Comparison of ENCODE assay signal across 8 cellular contexts in the genomic region with DNA sequence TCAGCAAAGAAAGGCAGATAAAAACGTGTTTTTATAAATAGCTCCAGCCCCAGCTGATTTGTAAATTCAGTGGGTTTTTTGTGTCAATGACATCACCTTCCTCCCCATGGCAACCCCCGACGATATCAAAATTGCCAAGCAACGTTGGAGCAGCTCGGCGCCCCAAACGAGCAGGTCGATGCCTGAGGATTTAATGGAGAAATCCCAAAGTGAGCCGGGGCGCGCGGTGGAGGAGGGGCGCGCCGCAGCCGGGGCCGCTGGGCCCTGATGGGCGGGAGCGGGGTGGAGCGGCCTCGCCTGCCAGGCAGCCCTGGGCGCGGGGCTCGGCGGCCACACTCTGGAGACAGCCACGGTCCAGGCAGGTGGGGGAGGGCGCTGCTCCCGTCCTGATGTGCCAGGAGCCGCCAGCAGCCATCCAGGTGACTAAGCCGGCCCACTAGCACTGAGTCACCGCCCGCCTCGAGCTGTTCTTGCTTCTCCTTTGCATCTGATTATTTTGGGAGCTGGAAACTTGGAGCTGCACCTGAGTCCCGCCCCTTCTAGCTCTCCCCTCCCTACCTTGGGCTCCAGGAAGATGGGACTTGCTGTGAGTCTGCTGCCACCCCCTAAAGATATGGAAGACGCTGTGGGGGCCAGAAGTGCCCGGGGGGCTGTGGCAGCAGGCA. TPM values are rescaled to one million over a fixed set of nuclear protein-coding genes. Genes with fewer than 3 reads are reported as not detected.
A peak's percentile ranks its signal among the peaks of the same experiment; 100 is the strongest.
DNase-seq lines count a peak whose midpoint lies in the region; ATAC-seq and TF ChIP-seq lines count a peak whose summit lies in the region.

Gene PAK6, plus strand, starts transcription at position 137 of the 665 bp plus-strand sequence. CDS start 25,723 bp downstream, outside the sequence.

- no peak within 1 kb of the TSS for H3K27ac Mint-ChIP-seq in activated CD8-positive, alpha-beta memory T cell treated with anti-CD3 and anti-CD28 coated beads, Interleukin-2, amount 10 ng/mL, durations not matched to agents 7 days and 5 days

- H3K4me3 Mint-ChIP-seq in activated CD8-positive, alpha-beta memory T cell treated with anti-CD3 and anti-CD28 coated beads, Interleukin-2, amount 10 ng/mL, durations not matched to agents 7 days and 5 days = no peak within 1 kb of the TSS

- no peak for TF ChIP-seq CTCF in GM06990 (IDR thresholded peaks at IDR 0.05; ENCODE audit: insufficient read depth, low read length, poor library complexity, severe bottlenecking)
- no peak for TF ChIP-seq CTCF in fibroblast of pulmonary artery (IDR thresholded peaks at IDR 0.05; ENCODE audit: low read length, missing control alignments)
- TF ChIP-seq CTCF in neural cell (IDR thresholded peaks at IDR 0.05; ENCODE audit: poor library complexity, severe bottlenecking) = no peak

- H3K79me2 ChIP-seq in neural cell (replicated peaks; ENCODE audit: insufficient read depth, low read length) = no peaks in the 10 kb centered on the region

- TF ChIP-seq RAD21 in neural cell (conservative IDR thresholded peaks at IDR 0.05) = peak; percentile 41

- no peaks in the 10 kb centered on the region for H3K36me3 ChIP-seq in GM06990 (ENCODE audit: control insufficient read depth, insufficient read depth, low read length)
- no peaks in the 10 kb centered on the region for H3K36me3 ChIP-seq in neural cell (ENCODE audit: insufficient read depth, low read length)

- CTCF ChIA-PET in activated CD8-positive, alpha-beta memory T cell treated with anti-CD3 and anti-CD28 coated beads, Interleukin-2, amount 10 ng/mL, durations not matched to agents 7 days and 5 days (lab: Charles Lee) = interaction anchor here (1.3 to 4.3 kb wide), 5 partner anchors 10 to 99 kb away, joined by 4 to 25 read pairs (median 7); no protein-coding TSS in a partner anchor

- peak within 1 kb of the TSS; percentile 97 for H3K4me2 ChIP-seq in neural cell (ENCODE audit: low read length)

- no peaks in the 10 kb centered on the region for H4K20me1 ChIP-seq in neural cell (ENCODE audit: insufficient read depth)

- H3K27me3 ChIP-seq in GM06990 (replicated peaks; ENCODE audit: control insufficient read depth, insufficient read depth, low read length) = no peaks in the 10 kb centered on the region
- no peaks in the 10 kb centered on the region for H3K27me3 ChIP-seq in neural cell (ENCODE audit: insufficient read depth, low read depth, low read length)

- no peaks in the 10 kb centered on the region for H3K9me3 ChIP-seq in neural cell (ENCODE audit: low read length)

- peak within 1 kb of the TSS; percentile 76 for H3K9ac ChIP-seq in neural cell (ENCODE audit: low read length)

- H3K9me3 Mint-ChIP-seq in activated CD8-positive, alpha-beta memory T cell treated with anti-CD3 and anti-CD28 coated beads, Interleukin-2, amount 10 ng/mL, durations not matched to agents 7 days and 5 days (ENCODE audit: low read depth) = no peaks in the 10 kb centered on the region

- peaks cover 28% of the 10 kb centered on the region for H3K27me3 Mint-ChIP-seq in activated CD8-positive, alpha-beta memory T cell treated with anti-CD3 and anti-CD28 coated beads, Interleukin-2, amount 10 ng/mL, durations not matched to agents 7 days and 5 days

- peak within 1 kb of the TSS; percentile 46 for H2AFZ ChIP-seq in neural cell (ENCODE audit: low read depth, low read length)

- H3F3A ChIP-seq in neural cell (ENCODE audit: insufficient read depth, low read length, poor library complexity, severe bottlenecking) = no peaks in the 10 kb centered on the region

- H3K27ac ChIP-seq in neural cell (ENCODE audit: low read length) = peak within 1 kb of the TSS; percentile 81

- H3K4me3 ChIP-seq in GM06990 (replicated peaks; ENCODE audit: low read depth, low read length) (peak within 1 kb of the TSS; percentile 28; the same call in 1 of the 2 replicates), fibroblast of pulmonary artery (replicated peaks; ENCODE audit: low read depth, low read length) (peak within 1 kb of the TSS; percentile 36), neural cell (ENCODE audit: low read length) (peak within 1 kb of the TSS; percentile 71)

- ATAC-seq in activated CD8-positive, alpha-beta memory T cell treated with anti-CD3 and anti-CD28 coated beads, Interleukin-2, amount 10 ng/mL, durations not matched to agents 7 days and 5 days = peak; percentile 65
- no peak for ATAC-seq in GM21825 (IDR thresholded peaks at IDR 0.05; ENCODE audit: unreplicated experiment)
- ATAC-seq in GM18517 (IDR thresholded peaks at IDR 0.05; ENCODE audit: unreplicated experiment) = no peak

- no peaks in the 10 kb centered on the region for H3K9me2 ChIP-seq in neural cell (ENCODE audit: insufficient read depth, low read length)

- DNase-seq in GM06990 (ENCODE audit: extremely low read depth, insufficient read length) (no peak), NAMALWA (ENCODE audit: low spot score) (peak; percentile 64), fibroblast of pulmonary artery (ENCODE audit: low read depth) (peak; percentile 31), ureter (ENCODE audit: low spot score) (peak; percentile 80)
- no peak for DNase-seq in activated CD8-positive, alpha-beta memory T cell treated with anti-CD3 and anti-CD28 coated beads, Interleukin-2, amount 10 ng/mL, durations not matched to agents 7 days and 5 days

- H3K4me1 Mint-ChIP-seq in activated CD8-positive, alpha-beta memory T cell treated with anti-CD3 and anti-CD28 coated beads, Interleukin-2, amount 10 ng/mL, durations not matched to agents 7 days and 5 days = peaks cover 18% of the 10 kb centered on the region

- TF ChIP-seq EP300 in neural cell (conservative IDR thresholded peaks at IDR 0.05; ENCODE audit: poor library complexity, severe bottlenecking) = peak; percentile 80

- no peaks in the 10 kb centered on the region for H3K36me3 Mint-ChIP-seq in activated CD8-positive, alpha-beta memory T cell treated with anti-CD3 and anti-CD28 coated beads, Interleukin-2, amount 10 ng/mL, durations not matched to agents 7 days and 5 days

TF ChIP-seq in neural cell, 6 proteins besides CTCF, POLR2A, EP300 and RAD21:
- TF ChIP-seq SMC3 (conservative IDR thresholded peaks at IDR 0.05; ENCODE audit: poor library complexity) = no peak
- peak; percentile 50 for TF ChIP-seq POLR2AphosphoS5 (IDR thresholded peaks at IDR 0.05)
- TF ChIP-seq MXI1 (conservative IDR thresholded peaks at IDR 0.05; ENCODE audit: poor library complexity, severe bottlenecking) = peak; percentile 50
- peak; percentile 68 for TF ChIP-seq REST (IDR thresholded peaks at IDR 0.05; ENCODE audit: borderline replicate concordance)
- TF ChIP-seq TAF1 (IDR thresholded peaks at IDR 0.05; ENCODE audit: low read depth) = no peak
- no peak for TF ChIP-seq EZH2 (IDR thresholded peaks at IDR 0.05; ENCODE audit: borderline replicate concordance, insufficient read depth, low read length, poor library complexity, severe bottlenecking)

RNA-seq across cellular contexts. Expression of gene PAK6, which starts in this region (rescaled TPM):
- total RNA-seq in activated CD8-positive, alpha-beta memory T cell treated with anti-CD3 and anti-CD28 coated beads, Interleukin-2, amount 10 ng/mL, durations not matched to agents 7 days and 5 days = 1 to 10 TPM; 1.0 to 1.7 TPM
- polyA plus RNA-seq in neural cell = 32.4 and 38.9 TPM in 2 replicates
- 40.3 and 57.7 TPM in 2 replicates for polyA minus RNA-seq in neural cell
- total RNA-seq in ureter = 29.5 TPM

Comparison
In these comparisons a context has a peak if more than half of its experiments do, and no peak if none do; other contexts are left out.
1. RNA of gene PAK6 (total RNA-seq): 29.5 TPM in ureter (single experiment); 1.0 to 1.7 TPM in activated CD8-positive, alpha-beta memory T cell treated with anti-CD3 and anti-CD28 coated beads, Interleukin-2, amount 10 ng/mL, durations not matched to agents 7 days and 5 days; every median in the first group is over 10 times any median in the second.
2. DNase-seq: peak in NAMALWA (single experiment), fibroblast of pulmonary artery (single experiment) and ureter (single experiment); none in GM06990 (single experiment) and activated CD8-positive, alpha-beta memory T cell treated with anti-CD3 and anti-CD28 coated beads, Interleukin-2, amount 10 ng/mL, durations not matched to agents 7 days and 5 days (single experiment).
3. Peak in every context shown above with its lines, with median percentiles within 50 percentile points of each other: H3K4me3 ChIP-seq.